Comparison of ENCODE assay signal across 1 cellular context in genomic region chr22:29994941-29995340, GRCh38.
TF ChIP-seq lines count a peak whose summit lies in the region.

No MANE protein-coding gene starts in this region.

TF ChIP-seq in HepG2, 621 proteins besides CTCF, POLR2A, EP300 and RAD21 (continued from another document):
- TF ChIP-seq TFDP1 (CRISPR knock-in tag; IDR thresholded peaks at IDR 0.05; ENCODE audit: borderline replicate concordance) = no peak
- no peak for TF ChIP-seq BCL3 (CRISPR knock-in tag; IDR thresholded peaks at IDR 0.05)
- TF ChIP-seq GLI4 (CRISPR knock-in tag; IDR thresholded peaks at IDR 0.05; ENCODE audit: borderline replicate concordance) = no peak
- TF ChIP-seq HOXA9 (CRISPR knock-in tag; IDR thresholded peaks at IDR 0.05; ENCODE audit: borderline replicate concordance) = no peak
- no peak for TF ChIP-seq TBX2 (CRISPR knock-in tag; IDR thresholded peaks at IDR 0.05; ENCODE audit: borderline replicate concordance)
- no peak for TF ChIP-seq ZNF367 (CRISPR knock-in tag; IDR thresholded peaks at IDR 0.05; ENCODE audit: borderline replicate concordance)
- peak; percentile 59; the same call in 1 of the 2 replicates for TF ChIP-seq ELF3 (CRISPR knock-in tag; IDR thresholded peaks at IDR 0.05)
- TF ChIP-seq PHF21A (CRISPR knock-in tag; IDR thresholded peaks at IDR 0.05) = 0 out of 2 replicates have a peak, but pooled peaks have one; percentile 21
- TF ChIP-seq ZNF589 (CRISPR knock-in tag; conservative IDR thresholded peaks at IDR 0.05) = no peak
- TF ChIP-seq EZH2 (conservative IDR thresholded peaks at IDR 0.05; ENCODE audit: low read depth, low read length) = no peak
- TF ChIP-seq GABPA (IDR thresholded peaks at IDR 0.05; ENCODE audit: low read depth, low read length) = no peak
- TF ChIP-seq GABPA (CRISPR knock-in tag; IDR thresholded peaks at IDR 0.05; ENCODE audit: low read depth) = peak; percentile 53; the same call in 1 of the 2 replicates
- TF ChIP-seq GATA4 (IDR thresholded peaks at IDR 0.05; ENCODE audit: borderline replicate concordance, low read depth) = no peak
- no peak for TF ChIP-seq LRRFIP1 (CRISPR knock-in tag; conservative IDR thresholded peaks at IDR 0.05)
- no peak for TF ChIP-seq RBAK (CRISPR knock-in tag; IDR thresholded peaks at IDR 0.05)
- TF ChIP-seq NFE2L2 (IDR thresholded peaks at IDR 0.05; ENCODE audit: low read length) = no peak
- peak; percentile 51; the same call in 1 of the 2 replicates for TF ChIP-seq RXRB (CRISPR knock-in tag; IDR thresholded peaks at IDR 0.05; ENCODE audit: borderline replicate concordance)
- TF ChIP-seq RFXAP (CRISPR knock-in tag; IDR thresholded peaks at IDR 0.05; ENCODE audit: borderline replicate concordance) = no peak
- no peak for TF ChIP-seq ZBTB46 (CRISPR knock-in tag; IDR thresholded peaks at IDR 0.05; ENCODE audit: borderline replicate concordance)
- TF ChIP-seq IRF9 (CRISPR knock-in tag; IDR thresholded peaks at IDR 0.05; ENCODE audit: borderline replicate concordance) = no peak
- no peak for TF ChIP-seq FIP1L1 (IDR thresholded peaks at IDR 0.05; ENCODE audit: borderline replicate concordance, insufficient read depth, low read depth, low read length)
- no peak for TF ChIP-seq ZNF20 (CRISPR knock-in tag; IDR thresholded peaks at IDR 0.05)
TF ChIP-seq in HepG2: peak in this region for 11.
